ENCODE assay signal across 1 cellular context in the genomic region with DNA sequence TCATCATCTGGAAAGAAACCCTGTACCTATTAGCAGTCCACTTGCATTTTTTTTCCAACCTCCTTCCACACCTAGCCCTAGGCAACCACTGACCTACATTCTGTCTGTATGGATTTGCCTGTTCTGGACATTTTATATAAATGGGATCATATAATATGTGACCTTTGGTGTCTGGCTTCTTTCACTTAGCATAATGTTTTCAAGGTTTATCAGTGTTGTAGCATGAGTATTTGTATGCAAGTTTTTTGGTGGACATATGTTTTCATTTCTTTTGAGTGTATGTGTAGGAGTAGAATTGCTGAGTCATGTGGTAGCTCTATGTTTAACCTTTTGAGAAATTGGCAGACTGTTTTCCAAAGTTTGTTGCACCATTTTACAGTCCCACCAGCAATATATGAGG.
TF ChIP-seq lines count a peak whose summit lies in the region.

No MANE protein-coding gene starts in this region.

TF ChIP-seq in SK-N-SH treated with all-trans-retinoic acid at 6 μM for 48 hours, 23 proteins besides CTCF, POLR2A, EP300 and RAD21 (continued from another document):
- TF ChIP-seq, protein P1, sequence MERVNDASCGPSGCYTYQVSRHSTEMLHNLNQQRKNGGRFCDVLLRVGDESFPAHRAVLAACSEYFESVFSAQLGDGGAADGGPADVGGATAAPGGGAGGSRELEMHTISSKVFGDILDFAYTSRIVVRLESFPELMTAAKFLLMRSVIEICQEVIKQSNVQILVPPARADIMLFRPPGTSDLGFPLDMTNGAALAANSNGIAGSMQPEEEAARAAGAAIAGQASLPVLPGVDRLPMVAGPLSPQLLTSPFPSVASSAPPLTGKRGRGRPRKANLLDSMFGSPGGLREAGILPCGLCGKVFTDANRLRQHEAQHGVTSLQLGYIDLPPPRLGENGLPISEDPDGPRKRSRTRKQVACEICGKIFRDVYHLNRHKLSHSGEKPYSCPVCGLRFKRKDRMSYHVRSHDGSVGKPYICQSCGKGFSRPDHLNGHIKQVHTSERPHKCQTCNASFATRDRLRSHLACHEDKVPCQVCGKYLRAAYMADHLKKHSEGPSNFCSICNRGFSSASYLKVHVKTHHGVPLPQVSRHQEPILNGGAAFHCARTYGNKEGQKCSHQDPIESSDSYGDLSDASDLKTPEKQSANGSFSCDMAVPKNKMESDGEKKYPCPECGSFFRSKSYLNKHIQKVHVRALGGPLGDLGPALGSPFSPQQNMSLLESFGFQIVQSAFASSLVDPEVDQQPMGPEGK (CRISPR knock-in tag; IDR thresholded peaks at IDR 0.05; ENCODE audit: borderline replicate concordance), result no peak
- TF ChIP-seq, protein P2, sequence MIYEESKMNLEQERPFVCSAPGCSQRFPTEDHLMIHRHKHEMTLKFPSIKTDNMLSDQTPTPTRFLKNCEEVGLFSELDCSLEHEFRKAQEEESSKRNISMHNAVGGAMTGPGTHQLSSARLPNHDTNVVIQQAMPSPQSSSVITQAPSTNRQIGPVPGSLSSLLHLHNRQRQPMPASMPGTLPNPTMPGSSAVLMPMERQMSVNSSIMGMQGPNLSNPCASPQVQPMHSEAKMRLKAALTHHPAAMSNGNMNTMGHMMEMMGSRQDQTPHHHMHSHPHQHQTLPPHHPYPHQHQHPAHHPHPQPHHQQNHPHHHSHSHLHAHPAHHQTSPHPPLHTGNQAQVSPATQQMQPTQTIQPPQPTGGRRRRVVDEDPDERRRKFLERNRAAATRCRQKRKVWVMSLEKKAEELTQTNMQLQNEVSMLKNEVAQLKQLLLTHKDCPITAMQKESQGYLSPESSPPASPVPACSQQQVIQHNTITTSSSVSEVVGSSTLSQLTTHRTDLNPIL (CRISPR knock-in tag; IDR thresholded peaks at IDR 0.05; ENCODE audit: low read depth), result no peak
- TF ChIP-seq GLIS3 (CRISPR knock-in tag; IDR thresholded peaks at IDR 0.05) (no peak), RARB (CRISPR knock-in tag; IDR thresholded peaks at IDR 0.05) (no peak), ZC3H10 (CRISPR knock-in tag; IDR thresholded peaks at IDR 0.05) (no peak), ZNF565 (CRISPR knock-in tag; conservative IDR thresholded peaks at IDR 0.05; ENCODE audit: low read depth) (no peak), SNAI2 (CRISPR knock-in tag; IDR thresholded peaks at IDR 0.05) (no peak)
- TF ChIP-seq, protein P3, sequence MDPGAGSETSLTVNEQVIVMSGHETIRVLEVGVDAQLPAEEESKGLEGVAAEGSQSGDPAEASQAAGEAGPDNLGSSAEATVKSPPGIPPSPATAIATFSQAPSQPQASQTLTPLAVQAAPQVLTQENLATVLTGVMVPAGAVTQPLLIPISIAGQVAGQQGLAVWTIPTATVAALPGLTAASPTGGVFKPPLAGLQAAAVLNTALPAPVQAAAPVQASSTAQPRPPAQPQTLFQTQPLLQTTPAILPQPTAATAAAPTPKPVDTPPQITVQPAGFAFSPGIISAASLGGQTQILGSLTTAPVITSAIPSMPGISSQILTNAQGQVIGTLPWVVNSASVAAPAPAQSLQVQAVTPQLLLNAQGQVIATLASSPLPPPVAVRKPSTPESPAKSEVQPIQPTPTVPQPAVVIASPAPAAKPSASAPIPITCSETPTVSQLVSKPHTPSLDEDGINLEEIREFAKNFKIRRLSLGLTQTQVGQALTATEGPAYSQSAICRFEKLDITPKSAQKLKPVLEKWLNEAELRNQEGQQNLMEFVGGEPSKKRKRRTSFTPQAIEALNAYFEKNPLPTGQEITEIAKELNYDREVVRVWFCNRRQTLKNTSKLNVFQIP (CRISPR knock-in tag; IDR thresholded peaks at IDR 0.05; ENCODE audit: borderline replicate concordance, low read depth), result no peak
